ENCODE assay signal across 40 cellular contexts in genomic region chr17:8089728-8090127, GRCh38. TPM values are rescaled to one million over a fixed set of nuclear protein-coding genes. Genes with fewer than 3 reads are reported as not detected.
"Had no signal": no experiment of that assay in that cellular context is flagged by ENCODE, and none has a peak within 500 bp of the region (broad histone marks: within the 10 kb centered on the region; RNA-seq: fewer than 3 reads in every experiment).

No MANE protein-coding gene starts in this region.

- H3K4me3 Mint-ChIP-seq: activated B cell treated with CpG ODN at 0.5 μM for 24 hours; activated CD4-positive, alpha-beta memory T cell treated with anti-CD3 and anti-CD28 coated beads for 36 hours; activated CD4-positive, alpha-beta T cell treated with anti-CD3 and anti-CD28 coated beads, Interleukin-2, amount 10 ng/mL, durations not matched to agents 24 days and 14 days; activated CD8-positive, alpha-beta T cell treated with anti-CD3 and anti-CD28 coated beads for 36 hours; activated naive CD4-positive, alpha-beta T cell treated with anti-CD3 and anti-CD28 coated beads for 36 hours; activated naive CD8-positive, alpha-beta T cell treated with anti-CD3 and anti-CD28 coated beads for 36 hours; activated T-cell treated with anti-CD3 and anti-CD28 coated beads, Interleukin-2, amount 50 U/mL, for 4 hours; activated T-cell treated with anti-CD3 and anti-CD28 coated beads, Interleukin-2, amount 50 U/mL, for 72 hours; activated T-helper 1 cell treated with anti-CD3 and anti-CD28 coated beads, Interleukin-12 subunit alpha, Interleukin-12 subunit beta, Interleukin-2, Interleukin-4 antibody, amounts not matched to agents 30 ng/mL and 10 ng/mL and 1 ng/mL, durations not matched to agents 14 hours and 24 hours and 36 hours; activated T-helper 17 cell treated with anti-CD3 and anti-CD28 coated beads, Interleukin-2, amount 50 U/mL, for 72 hours; T-cell; T-helper 2 cell treated with Interferon-gamma antibody and Interleukin-4, amounts not matched to agents 5 μg/mL and 100 μg/mL, for 36 hours had no signal

- H3K27ac Mint-ChIP-seq: activated CD4-positive, alpha-beta memory T cell treated with anti-CD3 and anti-CD28 coated beads for 36 hours; activated CD4-positive, alpha-beta T cell treated with anti-CD3 and anti-CD28 coated beads, Interleukin-2, amount 10 ng/mL, durations not matched to agents 24 days and 14 days; activated CD8-positive, alpha-beta T cell treated with anti-CD3 and anti-CD28 coated beads for 36 hours; activated naive CD4-positive, alpha-beta T cell treated with anti-CD3 and anti-CD28 coated beads for 36 hours; activated naive CD8-positive, alpha-beta T cell treated with anti-CD3 and anti-CD28 coated beads for 36 hours; activated T-cell treated with anti-CD3 and anti-CD28 coated beads, Interleukin-2, amount 50 U/mL, for 72 hours; activated T-helper 1 cell treated with anti-CD3 and anti-CD28 coated beads, Interleukin-12 subunit alpha, Interleukin-12 subunit beta, Interleukin-2, Interleukin-4 antibody, amounts not matched to agents 30 ng/mL and 10 ng/mL and 1 ng/mL, durations not matched to agents 14 hours and 24 hours and 36 hours; activated T-helper 17 cell treated with anti-CD3 and anti-CD28 coated beads, Interleukin-2, amount 50 U/mL, for 72 hours; T-helper 2 cell treated with Interferon-gamma antibody and Interleukin-4, amounts not matched to agents 5 μg/mL and 100 μg/mL, for 36 hours had no signal

- H3K36me3 ChIP-seq: adrenal gland, brain microvascular endothelial cell, breast epithelium had no signal

- ATAC-seq: activated CD8-positive, alpha-beta T cell treated with anti-CD3 and anti-CD28 coated beads for 36 hours; activated naive CD4-positive, alpha-beta T cell treated with anti-CD3 and anti-CD28 coated beads, Interleukin-2, amount 50 U/mL, for 72 hours; activated T-cell treated with anti-CD3 and anti-CD28 coated beads, Interleukin-2, amount 50 U/mL, for 4 hours; activated T-cell treated with anti-CD3 and anti-CD28 coated beads, Interleukin-2, amount 50 U/mL, for 72 hours; activated T-helper 17 cell treated with anti-CD3 and anti-CD28 coated beads, Interleukin-2, amount 50 U/mL, for 72 hours; body of pancreas; T-cell had no signal

- DNase-seq: activated B cell treated with CpG ODN at 0.5 μM for 24 hours; activated CD4-positive, alpha-beta memory T cell treated with anti-CD3 and anti-CD28 coated beads for 36 hours; activated CD4-positive, alpha-beta T cell treated with anti-CD3 and anti-CD28 coated beads for 4 hours; activated CD4-positive, alpha-beta T cell treated with anti-CD3 and anti-CD28 coated beads, Interleukin-2, amount 10 ng/mL, durations not matched to agents 24 days and 14 days; activated CD4-positive, alpha-beta T cell treated with anti-CD3 and anti-CD28 coated beads, Interleukin-2, amount 50 U/mL, for 1 hour; activated CD4-positive, alpha-beta T cell treated with anti-CD3 and anti-CD28 coated beads, Interleukin-2, amount 50 U/mL, for 4 hours; activated CD4-positive, CD25-positive, alpha-beta regulatory T cell treated with anti-CD3 and anti-CD28 coated beads, Interleukin-2, amount 50 U/mL, for 72 hours; activated CD8-positive, alpha-beta memory T cell treated with anti-CD3 and anti-CD28 coated beads, Interleukin-2, amount 50 U/mL, for 4 hours; activated CD8-positive, alpha-beta T cell treated with anti-CD3 and anti-CD28 coated beads for 36 hours; activated effector memory CD4-positive, alpha-beta T cell treated with anti-CD3 and anti-CD28 coated beads, Interleukin-2, amount 50 U/mL, for 16 hours; activated gamma-delta T cell treated with Interleukin-2 at 50 U/mL for 16 hours; activated naive CD4-positive, alpha-beta T cell; activated naive CD4-positive, alpha-beta T cell treated with anti-CD3 and anti-CD28 coated beads for 36 hours; activated naive CD4-positive, alpha-beta T cell treated with anti-CD3 and anti-CD28 coated beads, Interleukin-2, amount 50 U/mL, for 16 hours; activated naive CD8-positive, alpha-beta T cell treated with anti-CD3 and anti-CD28 coated beads for 36 hours; activated T-cell treated with anti-CD3 and anti-CD28 coated beads for 4 hours; activated T-cell treated with anti-CD3 and anti-CD28 coated beads, Interleukin-2, amount 50 U/mL, for 1 hour; activated T-cell treated with anti-CD3 and anti-CD28 coated beads, Interleukin-2, amount 50 U/mL, for 4 hours; activated T-cell treated with anti-CD3 and anti-CD28 coated beads, Interleukin-2, amount 50 U/mL, for 72 hours; adrenal gland; amniotic stem cell; aorta; body of pancreas; brain microvascular endothelial cell; central memory CD4-positive, alpha-beta T cell; T-cell; T-helper 2 cell; T-helper 9 cell had no signal

- H3K4me3 ChIP-seq: adrenal gland, body of pancreas, breast epithelium had no signal

- H3K27ac ChIP-seq: adrenal gland, body of pancreas, brain microvascular endothelial cell, breast epithelium, VCaP had no signal

- FAIRE-seq: astrocyte, TTC549 had no signal

- H3K36me3 Mint-ChIP-seq: activated CD4-positive, alpha-beta memory T cell treated with anti-CD3 and anti-CD28 coated beads for 36 hours; activated naive CD4-positive, alpha-beta T cell treated with anti-CD3 and anti-CD28 coated beads, Interleukin-2, amount 50 U/mL, for 72 hours; activated naive CD8-positive, alpha-beta T cell treated with anti-CD3 and anti-CD28 coated beads for 36 hours; T-cell had no signal

- H3K9me3 Mint-ChIP-seq: activated B cell treated with CpG ODN at 0.5 μM for 24 hours; activated CD4-positive, alpha-beta memory T cell treated with anti-CD3 and anti-CD28 coated beads for 36 hours; activated CD4-positive, alpha-beta T cell treated with anti-CD3 and anti-CD28 coated beads, Interleukin-2, amount 10 ng/mL, durations not matched to agents 24 days and 14 days; activated CD8-positive, alpha-beta T cell treated with anti-CD3 and anti-CD28 coated beads for 36 hours; activated naive CD4-positive, alpha-beta T cell treated with anti-CD3 and anti-CD28 coated beads for 36 hours; activated naive CD4-positive, alpha-beta T cell treated with anti-CD3 and anti-CD28 coated beads, Interleukin-2, amount 50 U/mL, for 72 hours; activated naive CD8-positive, alpha-beta T cell treated with anti-CD3 and anti-CD28 coated beads for 36 hours; activated T-cell treated with anti-CD3 and anti-CD28 coated beads, Interleukin-2, amount 50 U/mL, for 4 hours; activated T-cell treated with anti-CD3 and anti-CD28 coated beads, Interleukin-2, amount 50 U/mL, for 72 hours; activated T-helper 1 cell treated with anti-CD3 and anti-CD28 coated beads, Interleukin-12 subunit alpha, Interleukin-12 subunit beta, Interleukin-2, Interleukin-4 antibody, amounts not matched to agents 30 ng/mL and 10 ng/mL and 1 ng/mL, durations not matched to agents 14 hours and 24 hours and 36 hours; activated T-helper 17 cell treated with anti-CD3 and anti-CD28 coated beads, Interleukin-2, amount 50 U/mL, for 72 hours; T-cell; T-helper 2 cell treated with Interferon-gamma antibody and Interleukin-4, amounts not matched to agents 5 μg/mL and 100 μg/mL, for 36 hours had no signal

- H3K4me1 ChIP-seq: adrenal gland, body of pancreas, breast epithelium had no signal

- H3K27me3 ChIP-seq: body of pancreas, brain microvascular endothelial cell had no signal

- H3K9me3 ChIP-seq: adrenal gland, body of pancreas, breast epithelium had no signal

RNA-seq across cellular contexts. Expression of gene ALOX12B, which starts 2.2 kb away (rescaled TPM):
- total RNA-seq: adrenal gland; aorta; astrocyte; body of pancreas; breast epithelium; cardiac septum; cerebellum; T-helper 1 cell treated with Interleukin-12 subunit alpha and Interleukin-12 subunit beta and Interleukin-4 antibody, amounts not matched to agents 30 ng/mL and 1 ng/mL, for 36 hours had no signal
- polyA plus RNA-seq: adrenal gland had no signal

RNA-seq across cellular contexts. Expression of gene ALOXE3, which starts 28.6 kb away (rescaled TPM):
- total RNA-seq: activated B cell treated with CpG ODN at 0.5 μM for 24 hours; activated CD4-positive, alpha-beta T cell treated with anti-CD3 and anti-CD28 coated beads, Interleukin-2, amount 10 ng/mL, durations not matched to agents 24 days and 14 days; activated naive CD4-positive, alpha-beta T cell treated with anti-CD3 and anti-CD28 coated beads for 36 hours; activated T-cell treated with anti-CD3 and anti-CD28 coated beads, Interleukin-2, amount 50 U/mL, for 4 hours; activated T-cell treated with anti-CD3 and anti-CD28 coated beads, Interleukin-2, amount 50 U/mL, for 72 hours; activated T-helper 1 cell treated with anti-CD3 and anti-CD28 coated beads, Interleukin-12 subunit alpha, Interleukin-12 subunit beta, Interleukin-2, Interleukin-4 antibody, amounts not matched to agents 30 ng/mL and 10 ng/mL and 1 ng/mL, durations not matched to agents 14 hours and 24 hours and 36 hours; adrenal gland; aorta; body of pancreas; cardiac septum; T-helper 1 cell treated with Interleukin-12 subunit alpha and Interleukin-12 subunit beta and Interleukin-4 antibody, amounts not matched to agents 30 ng/mL and 1 ng/mL, for 36 hours had no signal
- polyA plus RNA-seq: adrenal gland, aorta had no signal

RNA-seq across cellular contexts. Expression of gene HES7, which starts 34.2 kb away (rescaled TPM):
- total RNA-seq: body of pancreas, breast epithelium had no signal

RNA-seq across cellular contexts. Expression of gene ALOX15B, which starts 50.9 kb away (rescaled TPM):
- total RNA-seq: activated B cell treated with CpG ODN at 0.5 μM for 24 hours; activated CD4-positive, alpha-beta memory T cell treated with anti-CD3 and anti-CD28 coated beads for 36 hours; activated CD4-positive, alpha-beta T cell treated with anti-CD3 and anti-CD28 coated beads, Interleukin-2, amount 10 ng/mL, durations not matched to agents 24 days and 14 days; activated CD8-positive, alpha-beta memory T cell treated with anti-CD3 and anti-CD28 coated beads for 36 hours; activated naive CD4-positive, alpha-beta T cell treated with anti-CD3 and anti-CD28 coated beads for 36 hours; activated naive CD4-positive, alpha-beta T cell treated with anti-CD3 and anti-CD28 coated beads, Interleukin-2, amount 50 U/mL, for 72 hours; activated T-helper 1 cell treated with anti-CD3 and anti-CD28 coated beads, Interleukin-12 subunit alpha, Interleukin-12 subunit beta, Interleukin-2, Interleukin-4 antibody, amounts not matched to agents 30 ng/mL and 10 ng/mL and 1 ng/mL, durations not matched to agents 14 hours and 24 hours and 36 hours; astrocyte; cardiac septum; cerebellum; T-helper 1 cell treated with Interleukin-12 subunit alpha and Interleukin-12 subunit beta and Interleukin-4 antibody, amounts not matched to agents 30 ng/mL and 1 ng/mL, for 36 hours had no signal
